10 cellular contexts compared by ENCODE assay signal in the genomic region with DNA sequence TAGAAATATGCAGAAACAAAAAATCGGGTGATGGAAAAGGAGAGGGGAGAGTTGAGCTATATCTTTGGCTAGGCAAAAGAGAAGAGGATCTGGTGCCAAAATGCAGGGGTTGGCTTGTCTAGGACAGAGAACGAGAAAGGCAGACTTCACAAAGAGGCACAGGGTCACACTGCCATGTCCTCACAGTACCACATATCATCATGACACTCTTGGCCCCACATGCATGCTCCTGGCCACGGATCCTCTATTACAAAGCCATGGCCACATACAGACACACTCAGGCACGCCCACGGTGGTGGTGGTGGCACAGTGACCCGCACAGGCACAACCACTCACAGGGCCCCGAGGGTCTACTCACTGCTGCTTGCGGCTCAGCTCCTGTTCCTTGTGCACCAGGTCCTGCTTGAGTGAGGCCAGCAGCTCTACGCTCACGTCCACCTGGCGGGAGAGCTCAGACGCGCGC. TPM values are rescaled to one million over a fixed set of nuclear protein-coding genes. Genes with fewer than 3 reads are reported as not detected.
A peak's percentile ranks its signal among the peaks of the same experiment; 100 is the strongest.
DNase-seq lines count a peak whose midpoint lies in the region; ATAC-seq and TF ChIP-seq lines count a peak whose summit lies in the region.
"Had no signal": no experiment of that assay in that cellular context is flagged by ENCODE, and none has a peak within 500 bp of the region (broad histone marks: within the 10 kb centered on the region; RNA-seq: fewer than 3 reads in every experiment).

No MANE protein-coding gene starts in this region.

- no peak overlapping the region for H3K27ac ChIP-seq in CD4-positive, CD25-positive, alpha-beta regulatory T cell (ENCODE audit: insufficient read depth, low read length, poor library complexity, severe bottlenecking)
- H3K27ac ChIP-seq in HUES6 (ENCODE audit: low read depth, low read length) = no peak overlapping the region

- peaks cover 5% of the 10 kb centered on the region for H3K36me3 ChIP-seq in CD4-positive, CD25-positive, alpha-beta regulatory T cell (ENCODE audit: control insufficient read depth, insufficient read depth, low read length)
- peaks cover 4% of the 10 kb centered on the region; the same call in 1 of the 2 replicates for H3K36me3 ChIP-seq in HUES6 (ENCODE audit: control insufficient read depth, insufficient read depth, low read length)

- H3K36me3 Mint-ChIP-seq in CD4-positive, CD25-positive, alpha-beta regulatory T cell = peaks cover 3% of the 10 kb centered on the region
- no peaks in the 10 kb centered on the region for H3K36me3 Mint-ChIP-seq in natural killer cell

- no peak for DNase-seq in CD4-positive, CD25-positive, alpha-beta regulatory T cell
- DNase-seq in cerebellar cortex (ENCODE audit: low spot score) = peak; percentile 64
- DNase-seq in natural killer cell = no peak
- DNase-seq in SW 1271 (lab: John Stamatoyannopoulos, UW) = no peak
- DNase-seq in COR-L47 (lab: John Stamatoyannopoulos, UW) = no peak
- DNase-seq: activated gamma-delta T cell treated with Interleukin-2 at 50 U/mL for 16 hours had no signal

- no peak overlapping the region for H3K9ac ChIP-seq in HUES6 (ENCODE audit: low read length)

- H3K4me3 ChIP-seq in CD4-positive, CD25-positive, alpha-beta regulatory T cell (ENCODE audit: low read depth, low read length) = peak overlapping the region; percentile 24
- peak overlapping the region; percentile 45 for H3K4me3 ChIP-seq in HUES6 (ENCODE audit: low read depth, low read length)

- no peaks in the 10 kb centered on the region for H3K27me3 Mint-ChIP-seq in CD4-positive, CD25-positive, alpha-beta regulatory T cell
- H3K27me3 Mint-ChIP-seq in natural killer cell (ENCODE audit: low read depth in 2 of 2) = no peaks in the 10 kb centered on the region

- H3K4me3 Mint-ChIP-seq in CD4-positive, CD25-positive, alpha-beta regulatory T cell = peak overlapping the region; percentile 57 to 81 (median 72)
- H3K4me3 Mint-ChIP-seq in natural killer cell = peak overlapping the region; percentile 79

- H3K4me1 ChIP-seq in CD4-positive, CD25-positive, alpha-beta regulatory T cell (ENCODE audit: control insufficient read depth, insufficient read depth, low read length, poor library complexity, severe bottlenecking) = peaks cover 13% of the 10 kb centered on the region
- H3K4me1 ChIP-seq in HUES6 (ENCODE audit: control insufficient read depth, insufficient read depth, low read length) = peaks cover 7% of the 10 kb centered on the region; the same call in 1 of the 2 replicates

- no peak for TF ChIP-seq CTCF in natural killer cell (IDR thresholded peaks at IDR 0.05)

- H3K9me3 Mint-ChIP-seq in CD4-positive, CD25-positive, alpha-beta regulatory T cell = no peaks in the 10 kb centered on the region
- no peaks in the 10 kb centered on the region for H3K9me3 Mint-ChIP-seq in natural killer cell

- H3K27ac Mint-ChIP-seq in CD4-positive, CD25-positive, alpha-beta regulatory T cell = peak overlapping the region; percentile 1 to 78 (median 66)
- H3K27ac Mint-ChIP-seq in natural killer cell = no peak overlapping the region

- ATAC-seq in CD4-positive, CD25-positive, alpha-beta regulatory T cell (ENCODE audit: low read depth in 2 of 2) = no peak
- ATAC-seq in natural killer cell (no peak), HG02870 (IDR thresholded peaks at IDR 0.05; ENCODE audit: unreplicated experiment) (no peak), HG03135 (IDR thresholded peaks at IDR 0.05; ENCODE audit: unreplicated experiment) (no peak)

- H3K9me3 ChIP-seq in CD4-positive, CD25-positive, alpha-beta regulatory T cell (ENCODE audit: control insufficient read depth in 2 of 2, low read length in 2 of 2) = no peaks in the 10 kb centered on the region
- H3K9me3 ChIP-seq in HUES6 (ENCODE audit: control insufficient read depth, insufficient read depth, low read depth, low read length) = no peaks in the 10 kb centered on the region

- intact Hi-C loops in natural killer cell (cut with micrococcal nuclease) = no loop called here

- H3K4me1 Mint-ChIP-seq in CD4-positive, CD25-positive, alpha-beta regulatory T cell = peaks cover 8 to 31% (median 13%) of the 10 kb centered on the region in 4 donors
- H3K4me1 Mint-ChIP-seq in natural killer cell = peaks cover 10 to 18% of the 10 kb centered on the region in 2 donors

- H3K27me3 ChIP-seq in CD4-positive, CD25-positive, alpha-beta regulatory T cell (ENCODE audit: control insufficient read depth, insufficient read depth, low read length) = no peaks in the 10 kb centered on the region
- H3K27me3 ChIP-seq in HUES6 (ENCODE audit: control insufficient read depth, insufficient read depth, low read length) = peaks cover 69% of the 10 kb centered on the region

RNA-seq across cellular contexts. Expression of a gene that starts 15.9 kb away (rescaled TPM):
- 17.4 TPM for total RNA-seq in CD4-positive, CD25-positive, alpha-beta regulatory T cell
- 1 to 10 TPM in 2 of 4 donors, under 1 TPM in 2; 0.51 to 1.1 (median 0.95) TPM for polyA plus RNA-seq in CD4-positive, CD25-positive, alpha-beta regulatory T cell
- 10 to 100 TPM; 11.5 to 16.4 (median 13.8) TPM for total RNA-seq in natural killer cell

RNA-seq across cellular contexts. Expression of a gene that starts 24.9 kb away (rescaled TPM):
- 0.69 TPM for total RNA-seq in CD4-positive, CD25-positive, alpha-beta regulatory T cell
- polyA plus RNA-seq in CD4-positive, CD25-positive, alpha-beta regulatory T cell = not detected
- total RNA-seq in natural killer cell = 1 to 10 TPM in 2 of 3 donors, under 1 TPM in 1; 0.28 to 2.6 (median 1.1) TPM
- total RNA-seq: SK-MEL-5 had no signal

RNA-seq across cellular contexts. Expression of a gene that starts 34.3 kb away (rescaled TPM):
- total RNA-seq in CD4-positive, CD25-positive, alpha-beta regulatory T cell = 114 TPM
- polyA plus RNA-seq in CD4-positive, CD25-positive, alpha-beta regulatory T cell = 100 to 1,000 TPM; 239 to 287 (median 275) TPM
- total RNA-seq in natural killer cell = 100 to 1,000 TPM in 2 of 3 donors, 10 to 100 TPM in 1; 82.3 to 114 (median 112) TPM

RNA-seq across cellular contexts. Expression of a gene that starts 35.4 kb away (rescaled TPM):
- total RNA-seq in CD4-positive, CD25-positive, alpha-beta regulatory T cell = 7.0 TPM
- polyA plus RNA-seq in CD4-positive, CD25-positive, alpha-beta regulatory T cell = 10 to 100 TPM; 29.0 to 35.3 (median 32.7) TPM
- total RNA-seq in natural killer cell = 1 to 10 TPM; 8.3 to 9.7 (median 9.1) TPM

RNA-seq across cellular contexts. Expression of a gene that starts 54.4 kb away (rescaled TPM):
- total RNA-seq in CD4-positive, CD25-positive, alpha-beta regulatory T cell = 30.3 TPM
- polyA plus RNA-seq in CD4-positive, CD25-positive, alpha-beta regulatory T cell = 10 to 100 TPM; 13.8 to 20.9 (median 17.7) TPM
- 10 to 100 TPM; 12.2 to 25.3 (median 12.2) TPM for total RNA-seq in natural killer cell

Comparison
In these comparisons a context has a peak if more than half of its experiments do, and no peak if none do; other contexts are left out.
1. H3K27ac Mint-ChIP-seq: peak in CD4-positive, CD25-positive, alpha-beta regulatory T cell (3 of 3); none in natural killer cell (0 of 2).